In genomic region chr11:107689317-107690202, GRCh38 we compare ENCODE assay signal across 8 cellular contexts. TPM values are rescaled to one million over a fixed set of nuclear protein-coding genes. Genes with fewer than 3 reads are reported as not detected.
A peak's percentile ranks its signal among the peaks of the same experiment; 100 is the strongest.
DNase-seq lines count a peak whose midpoint lies in the region; ATAC-seq and TF ChIP-seq lines count a peak whose summit lies in the region.

No MANE protein-coding gene starts in this region.

- no peak for TF ChIP-seq POLR2A in heart left ventricle (IDR thresholded peaks at IDR 0.05)

- H4K20me1 ChIP-seq in GM23248 (ENCODE audit: insufficient read depth) = no peaks in the 10 kb centered on the region

- TF ChIP-seq CTCF in heart left ventricle (IDR thresholded peaks at IDR 0.05) = peak; percentile 28 to 75 (median 64)
- TF ChIP-seq CTCF in retinal pigment epithelial cell (conservative IDR thresholded peaks at IDR 0.05; ENCODE audit: low read depth, low read length) = peak; percentile 63

- H3K36me3 ChIP-seq in GM23248 (ENCODE audit: low read depth) = no peaks in the 10 kb centered on the region
- H3K36me3 ChIP-seq in heart left ventricle = no peaks in the 10 kb centered on the region

- no peaks in the 10 kb centered on the region for H3K79me2 ChIP-seq in GM23248 (ENCODE audit: insufficient read depth)

- no peak overlapping the region for H3K9ac ChIP-seq in GM23248

- no peak overlapping the region for H3K27ac ChIP-seq in GM23248
- H3K27ac ChIP-seq in heart left ventricle = no peak overlapping the region

- intact Hi-C loops in heart left ventricle (cut with DNase I) = loop anchor here (1.0 to 5.0 kb wide), 5 partner anchors 112 to 127 kb away; no protein-coding TSS in a partner anchor

- DNase-seq in D341Med (ENCODE audit: low spot score) (peak; percentile 73), GM23248 (peak; percentile 88), NAMALWA (ENCODE audit: low spot score) (peak; percentile 78), SKM-1 treated with dmso at 0.1 percent for 144 hours (lab: John Stamatoyannopoulos, UW; ENCODE audit: unreplicated experiment) (peak; percentile 64), heart left ventricle (peak in 4 of 5 donors; percentile 47 to 63 (median 58)), retinal pigment epithelial cell (ENCODE audit: low read depth) (no peak)
- peak; percentile 16 for DNase-seq in activated naive CD8-positive, alpha-beta T cell treated with anti-CD3 and anti-CD28 coated beads, Interleukin-2, amount 50 U/mL, for 16 hours (ENCODE audit: low read depth, low spot score)

- ATAC-seq in heart left ventricle (peak; percentile 37 to 80 (median 76)), HG02970 (IDR thresholded peaks at IDR 0.05; ENCODE audit: low FRiP score, unreplicated experiment) (no peak)

- H3K4me2 ChIP-seq in GM23248 (ENCODE audit: unreplicated experiment) = peak overlapping the region; percentile 19

- H3K4me1 ChIP-seq in GM23248 (ENCODE audit: insufficient read depth) (peaks cover 13% of the 10 kb centered on the region), heart left ventricle (peaks cover 0 to 7% (median 0%) of the 10 kb centered on the region in 12 donors)

- H3K27me3 ChIP-seq in GM23248 (replicated peaks; ENCODE audit: insufficient read depth) (no peaks in the 10 kb centered on the region), heart left ventricle (peaks cover 0 to 2% (median 0%) of the 10 kb centered on the region in 9 donors)

- in situ Hi-C loops in GM23248 (cut with MboI) = loop anchor here (5.0 kb wide), 1 partner anchor 107 kb away; no protein-coding TSS in a partner anchor

- WGBS in GM23248 (ENCODE audit: low coverage in 1 of 2, low lambda C conversion rate in 2 of 2, missing lambda C conversion rate in 2 of 2), 2 experiments = 40 to 45% methylated on average over 11 of the region's 11 CpGs
- 46 to 52% (median 48%) methylated on average over 11 of the region's 11 CpGs for WGBS in heart left ventricle, 4 donors

- H3F3A ChIP-seq in GM23248 (ENCODE audit: insufficient read depth) = 0 out of 2 replicates have a peak, but pooled peaks cover 12% of the 10 kb centered on the region

- H3K9me3 ChIP-seq in GM23248 (ENCODE audit: low read depth) (no peaks in the 10 kb centered on the region), heart left ventricle (no peaks in the 10 kb centered on the region)

- H2AFZ ChIP-seq in GM23248 = peak overlapping the region; percentile 19; the same call in 1 of the 2 replicates

- no peaks in the 10 kb centered on the region for H3K9me2 ChIP-seq in GM23248 (ENCODE audit: insufficient read depth)

- H3K4me3 ChIP-seq in GM23248 = 0 out of 2 replicates have a peak overlapping the region, but pooled peaks have one; percentile 20
- H3K4me3 ChIP-seq in heart left ventricle = peak overlapping the region in 2 of 12 donors; percentile 19 to 31
- H3K4me3 ChIP-seq in retinal pigment epithelial cell (ENCODE audit: low read length) = no peak overlapping the region

RNA-seq across cellular contexts. Expression of gene SLN, which starts 22.3 kb away (rescaled TPM):
- total RNA-seq in GM23248 (2014; rRNA removed; shearing (Covaris generic)) = not detected in 2 replicates
- polyA plus RNA-seq in GM23248 (2016; fragmentation: Nextera tagmentation; extraction: Ambion mirVana) (not detected in 2 replicates), heart left ventricle (10 to 100 TPM in 1 of 2 donors, 1 to 10 TPM in 1; 1.8 to 64.8 TPM)
- total RNA-seq in heart left ventricle = 10 to 100 TPM in 1 of 9 donors, 1 to 10 TPM in 8; 1.1 to 27.6 (median 2.6) TPM
